Comparison of ENCODE assay signal across 8 cellular contexts in genomic region chr19:50537769-50538230, GRCh38. TPM values are rescaled to one million over a fixed set of nuclear protein-coding genes. Genes with fewer than 3 reads are reported as not detected.
DNase-seq lines count a peak whose midpoint lies in the region; ATAC-seq and TF ChIP-seq lines count a peak whose summit lies in the region.

No MANE protein-coding gene starts in this region.

- H3K36me3 Mint-ChIP-seq in activated naive CD8-positive, alpha-beta T cell treated with anti-CD3 and anti-CD28 coated beads for 36 hours = peaks cover 2% of the 10 kb centered on the region

- no peaks in the 10 kb centered on the region for H3K9me2 ChIP-seq in Loucy (replicated peaks; ENCODE audit: low read depth, low read length)

- H3K27ac Mint-ChIP-seq in activated naive CD8-positive, alpha-beta T cell treated with anti-CD3 and anti-CD28 coated beads for 36 hours = no peak overlapping the region

- no peaks in the 10 kb centered on the region for H4K20me1 ChIP-seq in Loucy (ENCODE audit: insufficient read depth, low read length, poor library complexity, severe bottlenecking)

- TF ChIP-seq CTCF in Loucy (conservative IDR thresholded peaks at IDR 0.05; ENCODE audit: low read length) = peak; percentile 81

- DNase-seq in Daoy (ENCODE audit: low read depth) (peak; percentile 93), SKM-1 treated with dmso at 0.1 percent for 144 hours (lab: John Stamatoyannopoulos, UW; ENCODE audit: unreplicated experiment) (peak; percentile 36), left cardiac atrium (peak; percentile 84), renal cortical epithelial cell (ENCODE audit: low read depth) (peak; percentile 43)
- DNase-seq in activated naive CD8-positive, alpha-beta T cell treated with anti-CD3 and anti-CD28 coated beads for 36 hours = peak; percentile 58

- no peaks in the 10 kb centered on the region for H3F3A ChIP-seq in Loucy (ENCODE audit: low read depth)

- H3K9me3 Mint-ChIP-seq in activated naive CD8-positive, alpha-beta T cell treated with anti-CD3 and anti-CD28 coated beads for 36 hours = peaks cover 4% of the 10 kb centered on the region

- no peak overlapping the region for H3K4me3 ChIP-seq in Loucy (ENCODE audit: low read length, poor library complexity, severe bottlenecking)

- H3K27me3 ChIP-seq in Loucy (ENCODE audit: insufficient read depth, low read length, poor library complexity, severe bottlenecking) = no peaks in the 10 kb centered on the region

- H3K9me3 ChIP-seq in Loucy (ENCODE audit: insufficient read depth, low read depth, low read length) = no peaks in the 10 kb centered on the region

- H3K36me3 ChIP-seq in Loucy (ENCODE audit: insufficient read depth, low read length) = no peaks in the 10 kb centered on the region

- no peak overlapping the region for H3K9ac ChIP-seq in Loucy (ENCODE audit: low read depth, low read length, poor library complexity, severe bottlenecking)

- H3K4me1 Mint-ChIP-seq in activated naive CD8-positive, alpha-beta T cell treated with anti-CD3 and anti-CD28 coated beads for 36 hours = peaks cover 4% of the 10 kb centered on the region

- H2AFZ ChIP-seq in Loucy (ENCODE audit: low read length) = no peak overlapping the region

- H3K4me3 Mint-ChIP-seq in activated naive CD8-positive, alpha-beta T cell treated with anti-CD3 and anti-CD28 coated beads for 36 hours = no peak overlapping the region

- no peaks in the 10 kb centered on the region for H3K79me2 ChIP-seq in Loucy (ENCODE audit: insufficient read depth, low read length)

- H3K4me1 ChIP-seq in Loucy (ENCODE audit: insufficient read depth, low read length, poor library complexity, severe bottlenecking) = no peaks in the 10 kb centered on the region

- intact Hi-C loops in left cardiac atrium (cut with DNase I) = loop anchor here (2.0 to 10.0 kb wide), 4 partner anchors 100 to 387 kb away; partner anchors contain the start of gene SYT3 (in 1 of the 2)

- no peak overlapping the region for H3K4me2 ChIP-seq in Loucy (ENCODE audit: low read depth, low read length, poor library complexity, severe bottlenecking)

- H3K27me3 Mint-ChIP-seq in activated naive CD8-positive, alpha-beta T cell treated with anti-CD3 and anti-CD28 coated beads for 36 hours = peaks cover 18% of the 10 kb centered on the region

- ATAC-seq in left cardiac atrium (peak; percentile 72 to 86), HG03108 (IDR thresholded peaks at IDR 0.05; ENCODE audit: unreplicated experiment) (no peak), GM18861 (IDR thresholded peaks at IDR 0.05; ENCODE audit: unreplicated experiment) (no peak)

RNA-seq across cellular contexts. Expression of gene ASPDH, which starts 24.1 kb away (rescaled TPM):
- total RNA-seq in Daoy (2014; rRNA removed; shearing (Covaris generic)) = not detected in 2 replicates
- not detected for total RNA-seq in activated naive CD8-positive, alpha-beta T cell treated with anti-CD3 and anti-CD28 coated beads for 36 hours
- total RNA-seq in left cardiac atrium (not detected), renal cortical epithelial cell (not detected in 2 replicates)

RNA-seq across cellular contexts. Expression of gene JOSD2, which starts 26.8 kb away (rescaled TPM):
- 17.6 and 26.2 TPM in 2 replicates for total RNA-seq in Daoy (2014; rRNA removed; shearing (Covaris generic))
- 10 to 100 TPM; 26.2 to 27.0 TPM for total RNA-seq in activated naive CD8-positive, alpha-beta T cell treated with anti-CD3 and anti-CD28 coated beads for 36 hours
- total RNA-seq in left cardiac atrium (10 to 100 TPM; 27.3 to 36.7 TPM), renal cortical epithelial cell (13.5 and 19.8 TPM in 2 replicates)

RNA-seq across cellular contexts. Expression of gene LRRC4B, which starts 30.4 kb away (rescaled TPM):
- 1.8 and 5.6 TPM in 2 replicates for total RNA-seq in Daoy (2014; rRNA removed; shearing (Covaris generic))
- total RNA-seq in activated naive CD8-positive, alpha-beta T cell treated with anti-CD3 and anti-CD28 coated beads for 36 hours = not detected
- 1 to 10 TPM; 1.4 to 2.9 TPM for total RNA-seq in left cardiac atrium
- total RNA-seq in renal cortical epithelial cell = 0.30 TPM in 1 of 2 replicates, not detected in the other

Comparison
In these comparisons a context has a peak if more than half of its experiments do, and no peak if none do; other contexts are left out.
1. DNase-seq: peak in every context shown above with its lines; median percentile 93 in Daoy; 84 in left cardiac atrium; 58 in activated naive CD8-positive, alpha-beta T cell treated with anti-CD3 and anti-CD28 coated beads for 36 hours; 43 in renal cortical epithelial cell; 36 in SKM-1 treated with dmso at 0.1 percent for 144 hours.
2. ATAC-seq: peak in left cardiac atrium (2 of 2); none in HG03108 (single experiment) and GM18861 (single experiment).